ENCODE assay signal across 23 cellular contexts in the genomic region with DNA sequence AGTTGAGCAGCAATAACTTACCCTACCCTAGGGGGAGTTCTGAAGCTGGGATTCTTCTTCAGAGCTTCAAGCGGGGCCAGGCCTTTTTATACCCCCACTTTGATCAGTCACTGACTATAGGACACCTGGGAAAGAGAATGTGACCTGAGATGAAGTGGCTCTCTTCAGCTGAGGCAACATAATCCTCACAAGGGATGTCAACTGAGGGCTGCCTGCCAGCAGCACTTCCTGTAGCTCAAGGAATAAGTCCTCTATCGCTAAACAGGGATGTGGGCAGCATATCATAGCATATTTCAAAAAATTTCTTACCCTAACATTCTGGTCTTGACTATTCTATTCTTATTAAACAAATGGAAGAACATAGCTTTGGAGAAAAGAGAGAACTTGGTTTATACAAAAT. TPM values are rescaled to one million over a fixed set of nuclear protein-coding genes. Genes with fewer than 3 reads are reported as not detected.
DNase-seq lines count a peak whose midpoint lies in the region; ATAC-seq, FAIRE-seq and TF ChIP-seq lines count a peak whose summit lies in the region.
"Had no signal": no experiment of that assay in that cellular context is flagged by ENCODE, and none has a peak within 500 bp of the region (broad histone marks: within the 10 kb centered on the region; RNA-seq: fewer than 3 reads in every experiment).

No MANE protein-coding gene starts in this region.

- H2BK12ac ChIP-seq in mesenchymal stem cell (ENCODE audit: low read length in 2 of 2): no peak overlapping the region

- peaks cover 9 to 75% of the 10 kb centered on the region in 2 experiments for H3K36me3 ChIP-seq in mesenchymal stem cell (ENCODE audit: control insufficient read depth in 1 of 2, insufficient read depth in 2 of 2, low read depth in 1 of 2, low read length in 2 of 2)
- H3K36me3 ChIP-seq in small intestine (ENCODE audit: control insufficient read depth in 2 of 2, insufficient read depth in 2 of 2, low read length in 2 of 2): peaks cover 8 to 15% of the 10 kb centered on the region in 2 donors
- H3K36me3 ChIP-seq in gastrocnemius medialis: peaks cover 0 to 11% of the 10 kb centered on the region in 2 donors

- no peak overlapping the region for H3K27ac ChIP-seq in mesenchymal stem cell (ENCODE audit: low read length, poor library complexity, severe bottlenecking)
- no peak overlapping the region for H3K27ac ChIP-seq in small intestine (ENCODE audit: low read depth in 1 of 2, low read length in 1 of 2)
- no peak overlapping the region for H3K27ac ChIP-seq in gastrocnemius medialis
- H3K27ac ChIP-seq: A549; BLaER1 treated with 17β-estradiol and CSF1 and Interleukin-3, amounts not matched to agents 10 nM and 100 nM; SJCRH30 had no signal

- H3K23ac ChIP-seq in mesenchymal stem cell (ENCODE audit: low read length in 2 of 2): no peak overlapping the region

- H2AK5ac ChIP-seq in mesenchymal stem cell (ENCODE audit: low read length, severe bottlenecking): no peak overlapping the region

- no peak overlapping the region for H2BK5ac ChIP-seq in mesenchymal stem cell (ENCODE audit: low read depth, low read length, poor library complexity, severe bottlenecking)

- H4K91ac ChIP-seq in mesenchymal stem cell (ENCODE audit: low read length): no peak overlapping the region

- no peak for TF ChIP-seq CTCF in gastrocnemius medialis (IDR thresholded peaks at IDR 0.05 in 4 of 5, conservative IDR thresholded peaks at IDR 0.05 in 1 of 5)

- H3K4me2 ChIP-seq in mesenchymal stem cell (ENCODE audit: low read length, poor library complexity, severe bottlenecking): no peak overlapping the region
- H3K4me2 ChIP-seq: A549; BLaER1 treated with 17β-estradiol and CSF1 and Interleukin-3, amounts not matched to agents 10 nM and 100 nM had no signal

- no peak overlapping the region for H3K4me3 Mint-ChIP-seq in T-helper 2 cell treated with Interferon-gamma antibody and Interleukin-4, amounts not matched to agents 5 μg/mL and 100 μg/mL, for 36 hours
- H3K4me3 Mint-ChIP-seq in activated T-helper 17 cell treated with anti-CD3 and anti-CD28 coated beads, Interleukin-2, amount 50 U/mL, for 72 hours: no peak overlapping the region
- H3K4me3 Mint-ChIP-seq: CD8-positive, alpha-beta memory T cell had no signal

- WGBS in mesenchymal stem cell: 100% methylated on average over 2 of the region's 2 CpGs
- 81 to 92% (median 82%) methylated on average over 2 of the region's 2 CpGs for WGBS in small intestine, 3 donors

- H3K27me3 Mint-ChIP-seq in T-helper 2 cell treated with Interferon-gamma antibody and Interleukin-4, amounts not matched to agents 5 μg/mL and 100 μg/mL, for 36 hours (ENCODE audit: low read depth): no peaks in the 10 kb centered on the region
- no peaks in the 10 kb centered on the region for H3K27me3 Mint-ChIP-seq in activated T-helper 17 cell treated with anti-CD3 and anti-CD28 coated beads, Interleukin-2, amount 50 U/mL, for 72 hours
- H3K27me3 Mint-ChIP-seq: CD8-positive, alpha-beta memory T cell had no signal

- no peak overlapping the region for H3K14ac ChIP-seq in mesenchymal stem cell (ENCODE audit: low read length in 2 of 2)

- in situ Hi-C loops in gastrocnemius medialis (cut with MboI; ENCODE audit: low sequenced_read_pairs in 4 of 4): no loop called here

- H2BK15ac ChIP-seq in mesenchymal stem cell (ENCODE audit: low read depth, poor library complexity, severe bottlenecking): no peak overlapping the region

- intact Hi-C loops in gastrocnemius medialis (cut with DNase I; ENCODE audit: low total_unique reads): no loop called here

- H2BK120ac ChIP-seq in mesenchymal stem cell (ENCODE audit: low read depth, low read length): no peak overlapping the region

- H3K4ac ChIP-seq in mesenchymal stem cell (ENCODE audit: low read depth in 1 of 2, low read length in 2 of 2): no peak overlapping the region

- H2AFZ ChIP-seq in mesenchymal stem cell (ENCODE audit: low read depth, low read length): no peak overlapping the region

- no peak overlapping the region for H3K4me3 ChIP-seq in Jurkat, Clone E6-1 (ENCODE audit: low read length)
- H3K4me3 ChIP-seq in mesenchymal stem cell (ENCODE audit: insufficient read depth in 1 of 2, low read depth in 1 of 2, low read length in 2 of 2) (no peak overlapping the region), small intestine (ENCODE audit: low read depth in 1 of 2, low read length in 2 of 2) (no peak overlapping the region), gastrocnemius medialis (no peak overlapping the region)
- H3K4me3 ChIP-seq: A549; BLaER1 treated with 17β-estradiol and CSF1 and Interleukin-3, amounts not matched to agents 10 nM and 100 nM; GM12878; SJCRH30 had no signal

- TF ChIP-seq POLR2A in gastrocnemius medialis (IDR thresholded peaks at IDR 0.05): no peak

- H4K8ac ChIP-seq in mesenchymal stem cell (ENCODE audit: low read length): no peak overlapping the region

- H3K9me3 ChIP-seq in mesenchymal stem cell (ENCODE audit: control insufficient read depth, low read length) (no peaks in the 10 kb centered on the region), small intestine (ENCODE audit: control insufficient read depth, low read depth) (no peaks in the 10 kb centered on the region), gastrocnemius medialis (no peaks in the 10 kb centered on the region)
- H3K9me3 ChIP-seq: A549; BLaER1 treated with 17β-estradiol and CSF1 and Interleukin-3, amounts not matched to agents 10 nM and 100 nM; SJCRH30 had no signal

- ATAC-seq in activated T-helper 17 cell treated with anti-CD3 and anti-CD28 coated beads, Interleukin-2, amount 50 U/mL, for 72 hours (replicated peaks): no peak
- ATAC-seq in GM18873 (IDR thresholded peaks at IDR 0.05; ENCODE audit: low FRiP score, unreplicated experiment) (no peak), gastrocnemius medialis (no peak)
- ATAC-seq: A549, GM12878 had no signal

- no peak for FAIRE-seq in small intestine (lab: Jason Lieb, UNC)
- FAIRE-seq: A549, GM12878, H1 had no signal

- H3K27me3 ChIP-seq in mesenchymal stem cell (ENCODE audit: control insufficient read depth in 1 of 2, insufficient read depth in 1 of 2, low read length in 2 of 2): no peaks in the 10 kb centered on the region
- H3K27me3 ChIP-seq in small intestine (ENCODE audit: control insufficient read depth in 2 of 2, insufficient read depth in 2 of 2, low read length in 2 of 2): no peaks in the 10 kb centered on the region
- no peaks in the 10 kb centered on the region for H3K27me3 ChIP-seq in gastrocnemius medialis
- H3K27me3 ChIP-seq: BLaER1 treated with 17β-estradiol and CSF1 and Interleukin-3, amounts not matched to agents 10 nM and 100 nM; SJCRH30 had no signal

- H3K9ac ChIP-seq in mesenchymal stem cell (ENCODE audit: low read length): peak overlapping the region; percentile 18
- H3K9ac ChIP-seq: BLaER1 treated with 17β-estradiol and CSF1 and Interleukin-3, amounts not matched to agents 10 nM and 100 nM had no signal

- H3K9me3 Mint-ChIP-seq in T-helper 2 cell treated with Interferon-gamma antibody and Interleukin-4, amounts not matched to agents 5 μg/mL and 100 μg/mL, for 36 hours: no peaks in the 10 kb centered on the region
- H3K9me3 Mint-ChIP-seq in activated T-helper 17 cell treated with anti-CD3 and anti-CD28 coated beads, Interleukin-2, amount 50 U/mL, for 72 hours: no peaks in the 10 kb centered on the region
- H3K9me3 Mint-ChIP-seq: CD8-positive, alpha-beta memory T cell had no signal

- no peak for DNase-seq in T-helper 2 cell treated with Interferon-gamma antibody and Interleukin-4, amounts not matched to agents 5 μg/mL and 100 μg/mL, for 36 hours (ENCODE audit: low spot score)
- no peak for DNase-seq in T-helper 2 cell
- peak; percentile 15 for DNase-seq in Jurkat, Clone E6-1 (ENCODE audit: low read depth, low spot score)
- DNase-seq in mesenchymal stem cell: no peak
- no peak for DNase-seq in small intestine
- no peak for DNase-seq in gastrocnemius medialis
- DNase-seq: CD8-positive, alpha-beta memory T cell; GDM1; KBM-7; MV-4-11; NCI-H1417 treated with DMSO at 0.1 percent for 48 hours; NCI-H2107; NCI-H446; NCI-H69; OCI-M1; RPMI8226; SJCRH30 had no signal

- peaks cover 13% of the 10 kb centered on the region for H3K4me1 Mint-ChIP-seq in T-helper 2 cell treated with Interferon-gamma antibody and Interleukin-4, amounts not matched to agents 5 μg/mL and 100 μg/mL, for 36 hours (ENCODE audit: low read depth)
- H3K4me1 Mint-ChIP-seq in activated T-helper 17 cell treated with anti-CD3 and anti-CD28 coated beads, Interleukin-2, amount 50 U/mL, for 72 hours: no peaks in the 10 kb centered on the region

- H3K18ac ChIP-seq in mesenchymal stem cell (ENCODE audit: low read depth in 1 of 2, low read length in 2 of 2): peak overlapping the region in 1 of 2 experiments; percentile 40

- H3K4me1 ChIP-seq in mesenchymal stem cell (ENCODE audit: control insufficient read depth, insufficient read depth, low read depth, low read length) (no peaks in the 10 kb centered on the region), small intestine (ENCODE audit: control insufficient read depth in 2 of 2, insufficient read depth in 1 of 2, low read depth in 1 of 2, low read length in 1 of 2) (no peaks in the 10 kb centered on the region), gastrocnemius medialis (no peaks in the 10 kb centered on the region)
- H3K4me1 ChIP-seq: A549; BLaER1 treated with 17β-estradiol and CSF1 and Interleukin-3, amounts not matched to agents 10 nM and 100 nM; SJCRH30 had no signal

- H3K36me3 Mint-ChIP-seq in T-helper 2 cell treated with Interferon-gamma antibody and Interleukin-4, amounts not matched to agents 5 μg/mL and 100 μg/mL, for 36 hours (ENCODE audit: low read depth): peaks cover 60% of the 10 kb centered on the region
- peaks cover 60% of the 10 kb centered on the region for H3K36me3 Mint-ChIP-seq in activated T-helper 17 cell treated with anti-CD3 and anti-CD28 coated beads, Interleukin-2, amount 50 U/mL, for 72 hours (ENCODE audit: low read depth)

- H3K27ac Mint-ChIP-seq in T-helper 2 cell treated with Interferon-gamma antibody and Interleukin-4, amounts not matched to agents 5 μg/mL and 100 μg/mL, for 36 hours: peak overlapping the region; percentile 20
- H3K27ac Mint-ChIP-seq in activated T-helper 17 cell treated with anti-CD3 and anti-CD28 coated beads, Interleukin-2, amount 50 U/mL, for 72 hours: peak overlapping the region; percentile 28

- H3K79me1 ChIP-seq in mesenchymal stem cell (replicated peaks; ENCODE audit: low read length, poor library complexity, severe bottlenecking): peaks cover 2% of the 10 kb centered on the region

RNA-seq across cellular contexts. Expression of gene LGALS3, which starts 17.4 kb away (rescaled TPM):
- not detected for polyA plus RNA-seq in Jurkat, Clone E6-1 (2012; ENCODE audit: insufficient read depth, insufficient read length)
- total RNA-seq in activated T-helper 17 cell treated with anti-CD3 and anti-CD28 coated beads, Interleukin-2, amount 50 U/mL, for 72 hours: 100 to 1,000 TPM in 1 of 2 donors, 10 to 100 TPM in 1; 63.4 to 258 TPM
- 172 TPM for polyA plus RNA-seq in mesenchymal stem cell (2013, experiment 1 of 2)
- 175 TPM for polyA plus RNA-seq in mesenchymal stem cell (2013, experiment 2 of 2)
- polyA plus RNA-seq in small intestine: 1,000 to 10,000 TPM in 2 of 3 donors, 100 to 1,000 TPM in 1; 593 to 2,279 (median 2,145) TPM
- total RNA-seq in gastrocnemius medialis: 100 to 1,000 TPM in 1 of 4 donors, 10 to 100 TPM in 3; 68.0 to 124 (median 80.6) TPM

RNA-seq across cellular contexts. Expression of gene DLGAP5, which starts 45.0 kb away (rescaled TPM):
- 77.2 TPM for polyA plus RNA-seq in Jurkat, Clone E6-1 (2012; ENCODE audit: insufficient read depth, insufficient read length)
- total RNA-seq in activated T-helper 17 cell treated with anti-CD3 and anti-CD28 coated beads, Interleukin-2, amount 50 U/mL, for 72 hours: 100 to 1,000 TPM in 1 of 2 donors, 10 to 100 TPM in 1; 93.8 to 102 TPM
- 5.8 TPM for polyA plus RNA-seq in mesenchymal stem cell (2013, experiment 1 of 2)
- polyA plus RNA-seq in mesenchymal stem cell (2013, experiment 2 of 2): 5.8 TPM
- polyA plus RNA-seq in small intestine: 10 to 100 TPM in 1 of 3 donors, 1 to 10 TPM in 1, under 1 TPM in 1; 0.81 to 13.2 (median 1.3) TPM
- not detected for total RNA-seq in gastrocnemius medialis

Comparison
In these comparisons a context has a peak if more than half of its experiments do, and no peak if none do; other contexts are left out.
1. RNA of gene DLGAP5, which starts 45.0 kb away (total RNA-seq): 93.8 to 102 TPM in activated T-helper 17 cell treated with anti-CD3 and anti-CD28 coated beads, Interleukin-2, amount 50 U/mL, for 72 hours; not detected in gastrocnemius medialis; every median in the first group is over 10 times any median in the second.